ENCODE assay signal across 1 cellular context in the genomic region with DNA sequence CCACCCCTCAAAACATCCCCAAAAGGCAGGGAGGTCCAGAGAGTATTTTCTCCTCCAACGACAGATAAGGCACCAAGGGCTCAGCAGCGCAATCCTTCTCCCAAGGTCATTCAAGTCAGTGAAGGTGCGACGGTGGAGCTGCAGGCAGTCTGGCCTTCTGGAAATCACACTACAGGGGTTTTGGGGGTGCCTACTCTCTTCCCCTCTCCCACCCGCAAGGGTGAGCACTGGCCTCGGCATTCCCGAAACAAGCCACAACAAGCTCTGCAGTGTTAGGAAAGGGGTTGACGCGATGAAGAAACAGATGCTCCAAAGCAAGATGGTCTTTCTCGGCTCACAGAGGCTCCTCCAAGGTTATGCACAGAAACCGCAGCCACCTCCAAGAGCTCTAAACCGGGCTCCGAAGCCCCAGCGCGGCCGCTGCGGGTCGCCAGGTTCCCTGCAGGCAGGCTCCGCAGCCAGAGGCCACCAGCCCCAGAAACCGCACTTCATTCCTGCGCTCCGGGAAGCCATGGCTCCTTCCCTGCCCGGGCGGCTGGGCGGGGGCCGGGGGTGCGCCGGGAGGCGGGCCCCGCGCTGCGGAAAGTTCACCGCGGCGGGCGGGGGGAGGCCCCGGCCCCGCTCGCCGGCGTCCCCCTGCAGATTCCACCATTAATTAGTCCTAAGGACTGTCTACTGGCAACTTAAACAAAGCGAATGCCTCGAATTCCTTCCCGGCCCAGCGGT.
TF ChIP-seq lines count a peak whose summit lies in the region.

No MANE protein-coding gene starts in this region.

TF ChIP-seq in GM23338, 12 proteins besides CTCF, POLR2A, EP300 and RAD21:
- TF ChIP-seq POLR2AphosphoS5 (IDR thresholded peaks at IDR 0.05; ENCODE audit: low read depth) (0 out of 2 replicates have a peak, but pooled peaks have one; percentile 16), JUNB (IDR thresholded peaks at IDR 0.05; ENCODE audit: unreplicated experiment) (no peak)
